9 cellular contexts compared by ENCODE assay signal in the genomic region with DNA sequence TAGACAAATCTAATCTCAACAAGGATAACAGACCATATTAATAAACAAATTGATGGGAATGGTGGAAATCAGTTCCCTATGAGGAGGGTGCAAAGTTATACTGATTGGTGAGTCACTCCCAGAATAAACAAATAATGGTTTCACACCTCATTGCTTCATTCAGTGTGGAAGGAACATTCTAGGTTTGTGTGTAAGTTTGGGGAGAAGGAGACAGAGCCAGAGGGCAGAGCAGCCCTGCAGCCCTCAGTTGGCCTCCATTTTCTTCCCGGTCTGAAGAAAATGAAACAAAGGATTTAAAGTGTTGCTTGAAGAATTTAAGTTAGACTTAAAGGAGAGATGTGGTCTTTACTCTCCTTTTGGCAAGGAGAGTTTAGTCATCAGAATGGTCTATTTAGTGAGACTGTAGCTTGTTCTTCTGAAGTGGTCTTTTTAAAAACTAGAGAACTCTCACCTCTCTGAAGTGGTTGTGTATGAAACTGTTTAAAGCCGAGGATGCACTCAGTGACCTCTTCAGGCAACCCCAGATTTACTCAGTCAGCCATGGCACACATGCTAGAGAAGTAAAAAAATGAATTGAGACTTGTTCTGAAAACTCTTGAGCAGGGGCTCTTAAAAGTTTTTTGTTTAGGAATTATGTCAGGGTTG. TPM values are rescaled to one million over a fixed set of nuclear protein-coding genes. Genes with fewer than 3 reads are reported as not detected.
DNase-seq lines count a peak whose midpoint lies in the region; ATAC-seq and TF ChIP-seq lines count a peak whose summit lies in the region.
"Had no signal": no experiment of that assay in that cellular context is flagged by ENCODE, and none has a peak within 500 bp of the region (broad histone marks: within the 10 kb centered on the region; RNA-seq: fewer than 3 reads in every experiment).

No MANE protein-coding gene starts in this region.

- no peak overlapping the region for H3K27ac ChIP-seq in foreskin keratinocyte
- H3K27ac ChIP-seq: GM23248 had no signal

- in situ Hi-C loops in GM13976 (cut with MboI; ENCODE audit: low sequenced_read_pairs, unreplicated experiment) = no loop called here

- TF ChIP-seq CTCF in GM13976 (IDR thresholded peaks at IDR 0.05; ENCODE audit: borderline replicate concordance, control extremely low read depth, extremely low read depth, insufficient read depth, missing control alignments) = no peak
- no peak for TF ChIP-seq CTCF in foreskin keratinocyte (conservative IDR thresholded peaks at IDR 0.05)

- peak; percentile 69 for ATAC-seq in GM21515 (IDR thresholded peaks at IDR 0.05; ENCODE audit: unreplicated experiment)
- ATAC-seq in HG03520 (IDR thresholded peaks at IDR 0.05; ENCODE audit: unreplicated experiment) = peak; percentile 67
- ATAC-seq in foreskin keratinocyte = no peak

- H3K27me3 ChIP-seq in foreskin keratinocyte = peaks cover 7% of the 10 kb centered on the region

- no peaks in the 10 kb centered on the region for H3K4me1 ChIP-seq in foreskin keratinocyte

- DNase-seq in GM13976 (ENCODE audit: low spot score) (peak; percentile 72), kidney tubule cell (ENCODE audit: low spot score) (peak; percentile 45), CD1c-positive myeloid dendritic cell (ENCODE audit: extremely low spot score) (no peak), foreskin keratinocyte (no peak), NCI-H2029 treated with DMSO at 0.1 percent for 48 hours (lab: John Stamatoyannopoulos, UW) (no peak), anterior cingulate cortex (lab: John Stamatoyannopoulos, UW) (no peak)
- DNase-seq: GM23248 had no signal

RNA-seq across cellular contexts. Expression of gene IKZF1, which starts 27.2 kb away (rescaled TPM):
- not detected in 2 replicates for total RNA-seq in foreskin keratinocyte
- polyA plus RNA-seq in foreskin keratinocyte = not detected in 2 replicates
- total RNA-seq: GM23248 had no signal
- polyA plus RNA-seq: GM23248 had no signal

Comparison
In these comparisons a context has a peak if more than half of its experiments do, and no peak if none do; other contexts are left out.
1. DNase-seq: peak in GM13976 (single experiment) and kidney tubule cell (single experiment); none in CD1c-positive myeloid dendritic cell (single experiment), foreskin keratinocyte (0 of 2), NCI-H2029 treated with DMSO at 0.1 percent for 48 hours (single experiment) and anterior cingulate cortex (0 of 58).